10 cellular contexts compared by ENCODE assay signal in genomic region chr3:140505256-140505655, GRCh38.
DNase-seq lines count a peak whose midpoint lies in the region; ATAC-seq, FAIRE-seq and TF ChIP-seq lines count a peak whose summit lies in the region.
"Had no signal": no experiment of that assay in that cellular context is flagged by ENCODE, and none has a peak within 500 bp of the region (broad histone marks: within the 10 kb centered on the region; RNA-seq: fewer than 3 reads in every experiment).

No MANE protein-coding gene starts in this region.

- H3K4me1 ChIP-seq in pancreas (no peaks in the 10 kb centered on the region), colonic mucosa (no peaks in the 10 kb centered on the region)
- H3K4me1 ChIP-seq: psoas muscle had no signal

- ATAC-seq in HG02798 (IDR thresholded peaks at IDR 0.05; ENCODE audit: poor library complexity, unreplicated experiment) (peak; percentile 86), pancreas (peak in 3 of 4 donors; percentile 71 to 86 (median 72)), HG03280 (IDR thresholded peaks at IDR 0.05; ENCODE audit: unreplicated experiment) (no peak)

- H3K36me3 ChIP-seq in pancreas (no peaks in the 10 kb centered on the region), colonic mucosa (no peaks in the 10 kb centered on the region)

- peak; percentile 8 for DNase-seq in NCI-H2029 treated with DMSO at 0.1 percent for 48 hours (lab: John Stamatoyannopoulos, UW)
- no peak for DNase-seq in NCI-H2029 (lab: John Stamatoyannopoulos, UW)
- peak; percentile 76 for DNase-seq in RPMI7951 (ENCODE audit: low read depth)
- peak in 2 of 6 donors; percentile 10 to 20 for DNase-seq in pancreas
- DNase-seq in colonic mucosa: no peak
- DNase-seq in T1000 (lab: John Stamatoyannopoulos, UW): no peak

- WGBS in pancreas, 2 donors: 30 to 33% methylated on average over 3 of the region's 3 CpGs

- TF ChIP-seq CTCF in pancreas (IDR thresholded peaks at IDR 0.05): no peak
- no peak for TF ChIP-seq CTCF in colonic mucosa (IDR thresholded peaks at IDR 0.05)

- intact Hi-C loops in pancreas (cut with DNase I) (no loop called here), colonic mucosa (cut with DNase I) (no loop called here)

- no peak for FAIRE-seq in pancreas (lab: Jason Lieb, UNC)
- FAIRE-seq: RCC 7860 had no signal

- H3K27me3 ChIP-seq in pancreas: no peaks in the 10 kb centered on the region
- H3K27me3 ChIP-seq in colonic mucosa: no peaks in the 10 kb centered on the region

- no peak overlapping the region for H3K27ac ChIP-seq in pancreas
- H3K27ac ChIP-seq in colonic mucosa: no peak overlapping the region
- H3K27ac ChIP-seq: psoas muscle had no signal

- H3K9me3 ChIP-seq in pancreas: no peaks in the 10 kb centered on the region
- H3K9me3 ChIP-seq in colonic mucosa: no peaks in the 10 kb centered on the region
- H3K9me3 ChIP-seq: psoas muscle had no signal

- no peak overlapping the region for H3K9ac ChIP-seq in colonic mucosa (ENCODE audit: low read depth in 2 of 2, low read length in 2 of 2)

- H3K4me3 ChIP-seq in pancreas (no peak overlapping the region), colonic mucosa (no peak overlapping the region)
- H3K4me3 ChIP-seq: psoas muscle had no signal

Comparison
In these comparisons a context has a peak if more than half of its experiments do, and no peak if none do; other contexts are left out.
1. DNase-seq: peak in NCI-H2029 treated with DMSO at 0.1 percent for 48 hours (single experiment) and RPMI7951 (single experiment); none in NCI-H2029 (single experiment), colonic mucosa (single experiment) and T1000 (single experiment).